Comparison of ENCODE assay signal across 18 cellular contexts in the genomic region with DNA sequence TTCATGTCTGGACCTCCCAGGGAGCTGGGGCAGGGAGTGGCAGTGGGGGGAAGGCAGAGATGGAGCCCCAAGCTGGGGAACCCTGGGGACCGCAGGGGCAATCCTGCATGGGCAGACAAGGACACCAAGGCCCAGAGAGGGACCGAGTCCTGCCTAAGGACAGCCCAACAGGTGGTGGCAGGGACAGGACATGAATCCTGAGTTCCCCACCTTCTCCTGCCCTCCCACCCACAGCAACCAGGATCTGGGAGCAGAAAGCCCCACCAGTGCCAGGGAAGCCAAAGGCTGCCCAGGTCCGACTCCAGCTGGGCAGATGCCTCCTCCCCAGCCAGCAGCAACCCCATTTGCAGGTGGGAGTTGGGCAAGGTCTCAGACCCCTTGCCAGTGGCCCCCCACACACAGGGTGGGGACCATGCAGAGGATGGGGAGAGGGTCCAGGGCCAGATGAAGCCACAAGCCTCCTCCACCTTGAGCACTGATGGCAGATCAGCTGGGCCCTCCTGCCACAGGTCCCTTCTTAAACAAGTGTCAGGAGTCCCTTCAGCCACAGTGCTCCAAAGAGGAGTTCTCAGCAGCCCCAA. TPM values are rescaled to one million over a fixed set of nuclear protein-coding genes. Genes with fewer than 3 reads are reported as not detected.
"Had no signal": no experiment of that assay in that cellular context is flagged by ENCODE, and none has a peak within 500 bp of the region (broad histone marks: within the 10 kb centered on the region; RNA-seq: fewer than 3 reads in every experiment).

No MANE protein-coding gene starts in this region.

- H3K36me3 Mint-ChIP-seq: brain, neural progenitor cell, type B pancreatic cell had no signal

- H3K27ac Mint-ChIP-seq: activated CD4-positive, alpha-beta memory T cell treated with anti-CD3 and anti-CD28 coated beads for 36 hours; brain; T-helper 2 cell treated with Interferon-gamma antibody and Interleukin-4, amounts not matched to agents 5 μg/mL and 100 μg/mL, for 36 hours; type B pancreatic cell had no signal

- H3K27me3 Mint-ChIP-seq: activated CD4-positive, alpha-beta memory T cell treated with anti-CD3 and anti-CD28 coated beads for 36 hours; type B pancreatic cell had no signal

- ATAC-seq: stimulated activated naive CD8-positive, alpha-beta T cell treated with anti-CD3 and anti-CD28 coated beads, Interleukin-15, Interleukin-2, amounts not matched to agents 100 U/mL and 50 U/mL, for 24 hours had no signal

- DNase-seq: activated CD4-positive, alpha-beta memory T cell treated with anti-CD3 and anti-CD28 coated beads for 36 hours; activated CD4-positive, alpha-beta T cell treated with anti-CD3 and anti-CD28 coated beads for 1 hour; activated CD8-positive, alpha-beta memory T cell treated with anti-CD3 and anti-CD28 coated beads, Interleukin-2, amount 50 U/mL, for 48 hours; activated naive CD4-positive, alpha-beta T cell treated with Interleukin-2 at 50 U/mL for 16 hours; cerebellar nuclear complex; dermis blood vessel endothelial cell; mesendoderm; SIG-M5; stimulated activated CD8-positive, alpha-beta memory T cell treated with anti-CD3 and anti-CD28 coated beads, Interleukin-4, amount 100 ng/mL, for 48 hours; stimulated activated naive CD8-positive, alpha-beta T cell treated with anti-CD3 and anti-CD28 coated beads, Interleukin-15, Interleukin-2, amounts not matched to agents 100 U/mL and 50 U/mL, for 24 hours; SW 1271 had no signal

- H3K4me1 ChIP-seq: parathyroid adenoma, suprapubic skin had no signal

- H3K27ac ChIP-seq: neural progenitor cell, suprapubic skin had no signal

- H3K4me3 ChIP-seq: neural progenitor cell, suprapubic skin had no signal

- H3K4me3 Mint-ChIP-seq: activated CD4-positive, alpha-beta memory T cell treated with anti-CD3 and anti-CD28 coated beads for 36 hours; brain; neural progenitor cell; T-helper 2 cell treated with Interferon-gamma antibody and Interleukin-4, amounts not matched to agents 5 μg/mL and 100 μg/mL, for 36 hours; type B pancreatic cell had no signal

- H3K36me3 ChIP-seq: neural progenitor cell, suprapubic skin had no signal

RNA-seq across cellular contexts. Expression of a gene that starts 28.3 kb away (rescaled TPM):
- total RNA-seq: dermis blood vessel endothelial cell, left lobe of liver had no signal
